1 cellular context compared by ENCODE assay signal in the genomic region with DNA sequence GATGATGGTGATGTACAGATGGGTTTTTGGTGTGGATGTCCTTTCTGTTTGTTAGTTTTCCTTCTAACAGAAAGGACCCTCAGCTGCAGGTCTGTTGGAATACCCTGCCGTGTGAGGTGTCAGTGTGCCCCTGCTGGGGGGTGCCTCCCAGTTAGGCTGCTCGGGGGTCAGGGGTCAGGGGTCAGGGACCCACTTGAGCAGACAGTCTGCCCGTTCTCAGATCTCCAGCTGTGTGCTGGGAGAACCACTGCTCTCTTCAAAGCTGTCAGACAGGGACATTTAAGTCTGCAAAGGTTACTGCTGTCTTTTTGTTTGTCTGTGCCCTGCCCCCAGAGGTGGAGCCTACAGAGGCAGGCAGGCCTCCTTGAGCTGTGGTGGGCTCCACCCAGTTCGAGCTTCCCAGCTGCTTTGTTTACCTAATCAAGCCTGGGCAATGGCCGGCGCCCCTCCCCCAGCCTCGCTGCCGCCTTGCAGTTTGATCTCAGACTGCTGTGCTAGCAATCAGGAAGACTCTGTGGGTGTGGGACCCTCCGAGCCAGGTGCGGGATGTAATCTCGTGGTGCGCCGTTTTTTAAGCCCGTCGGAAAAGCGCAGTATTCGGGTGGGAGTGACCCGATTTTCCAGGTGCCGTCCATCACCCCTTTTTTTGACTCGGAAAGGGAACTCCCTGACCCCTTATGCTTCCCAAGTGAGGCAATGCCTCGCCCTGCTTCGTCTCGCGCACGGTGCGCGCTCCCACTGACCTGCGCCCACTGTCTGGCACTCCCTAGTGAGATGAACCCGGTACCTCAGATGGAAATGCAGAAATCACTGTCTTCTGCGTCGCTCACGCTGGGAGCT.
TF ChIP-seq lines count a peak whose summit lies in the region.
"Not testable (repeated sequence)": the region's sequence is repeated elsewhere in the genome, so short reads cannot be mapped to it uniquely, and the experiment has no call there.

No MANE protein-coding gene starts in this region.

TF ChIP-seq in HepG2, 621 proteins besides CTCF, POLR2A, EP300 and RAD21 (continued from another document):
- TF ChIP-seq, protein P1, sequence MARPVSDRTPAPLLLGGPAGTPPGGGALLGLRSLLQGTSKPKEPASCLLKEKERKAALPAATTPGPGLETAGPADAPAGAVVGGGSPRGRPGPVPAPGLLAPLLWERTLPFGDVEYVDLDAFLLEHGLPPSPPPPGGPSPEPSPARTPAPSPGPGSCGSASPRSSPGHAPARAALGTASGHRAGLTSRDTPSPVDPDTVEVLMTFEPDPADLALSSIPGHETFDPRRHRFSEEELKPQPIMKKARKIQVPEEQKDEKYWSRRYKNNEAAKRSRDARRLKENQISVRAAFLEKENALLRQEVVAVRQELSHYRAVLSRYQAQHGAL (CRISPR knock-in tag; IDR thresholded peaks at IDR 0.05; ENCODE audit: not compliant biosample characterization), result peak; percentile 32
- peak; percentile 21; the same call in 1 of the 2 replicates for TF ChIP-seq GATAD1 (CRISPR knock-in tag; IDR thresholded peaks at IDR 0.05)
- TF ChIP-seq CAMTA2 (CRISPR knock-in tag; IDR thresholded peaks at IDR 0.05; ENCODE audit: borderline replicate concordance), result 0 out of 2 replicates have a peak, but pooled peaks have one; percentile 21
- TF ChIP-seq FOXA3 (CRISPR knock-in tag; IDR thresholded peaks at IDR 0.05), result peak; percentile 60; the same call in 1 of the 2 replicates
- TF ChIP-seq SAP130 (CRISPR knock-in tag; IDR thresholded peaks at IDR 0.05; ENCODE audit: low read depth), result peak; percentile 58
- TF ChIP-seq, protein P2, sequence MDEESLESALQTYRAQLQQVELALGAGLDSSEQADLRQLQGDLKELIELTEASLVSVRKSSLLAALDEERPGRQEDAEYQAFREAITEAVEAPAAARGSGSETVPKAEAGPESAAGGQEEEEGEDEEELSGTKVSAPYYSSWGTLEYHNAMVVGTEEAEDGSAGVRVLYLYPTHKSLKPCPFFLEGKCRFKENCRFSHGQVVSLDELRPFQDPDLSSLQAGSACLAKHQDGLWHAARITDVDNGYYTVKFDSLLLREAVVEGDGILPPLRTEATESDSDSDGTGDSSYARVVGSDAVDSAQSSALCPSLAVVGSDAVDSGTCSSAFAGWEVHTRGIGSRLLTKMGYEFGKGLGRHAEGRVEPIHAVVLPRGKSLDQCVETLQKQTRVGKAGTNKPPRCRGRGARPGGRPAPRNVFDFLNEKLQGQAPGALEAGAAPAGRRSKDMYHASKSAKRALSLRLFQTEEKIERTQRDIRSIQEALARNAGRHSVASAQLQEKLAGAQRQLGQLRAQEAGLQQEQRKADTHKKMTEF (CRISPR knock-in tag; IDR thresholded peaks at IDR 0.05), result peak; percentile 55; the same call in 1 of the 2 replicates
- TF ChIP-seq, protein P3, sequence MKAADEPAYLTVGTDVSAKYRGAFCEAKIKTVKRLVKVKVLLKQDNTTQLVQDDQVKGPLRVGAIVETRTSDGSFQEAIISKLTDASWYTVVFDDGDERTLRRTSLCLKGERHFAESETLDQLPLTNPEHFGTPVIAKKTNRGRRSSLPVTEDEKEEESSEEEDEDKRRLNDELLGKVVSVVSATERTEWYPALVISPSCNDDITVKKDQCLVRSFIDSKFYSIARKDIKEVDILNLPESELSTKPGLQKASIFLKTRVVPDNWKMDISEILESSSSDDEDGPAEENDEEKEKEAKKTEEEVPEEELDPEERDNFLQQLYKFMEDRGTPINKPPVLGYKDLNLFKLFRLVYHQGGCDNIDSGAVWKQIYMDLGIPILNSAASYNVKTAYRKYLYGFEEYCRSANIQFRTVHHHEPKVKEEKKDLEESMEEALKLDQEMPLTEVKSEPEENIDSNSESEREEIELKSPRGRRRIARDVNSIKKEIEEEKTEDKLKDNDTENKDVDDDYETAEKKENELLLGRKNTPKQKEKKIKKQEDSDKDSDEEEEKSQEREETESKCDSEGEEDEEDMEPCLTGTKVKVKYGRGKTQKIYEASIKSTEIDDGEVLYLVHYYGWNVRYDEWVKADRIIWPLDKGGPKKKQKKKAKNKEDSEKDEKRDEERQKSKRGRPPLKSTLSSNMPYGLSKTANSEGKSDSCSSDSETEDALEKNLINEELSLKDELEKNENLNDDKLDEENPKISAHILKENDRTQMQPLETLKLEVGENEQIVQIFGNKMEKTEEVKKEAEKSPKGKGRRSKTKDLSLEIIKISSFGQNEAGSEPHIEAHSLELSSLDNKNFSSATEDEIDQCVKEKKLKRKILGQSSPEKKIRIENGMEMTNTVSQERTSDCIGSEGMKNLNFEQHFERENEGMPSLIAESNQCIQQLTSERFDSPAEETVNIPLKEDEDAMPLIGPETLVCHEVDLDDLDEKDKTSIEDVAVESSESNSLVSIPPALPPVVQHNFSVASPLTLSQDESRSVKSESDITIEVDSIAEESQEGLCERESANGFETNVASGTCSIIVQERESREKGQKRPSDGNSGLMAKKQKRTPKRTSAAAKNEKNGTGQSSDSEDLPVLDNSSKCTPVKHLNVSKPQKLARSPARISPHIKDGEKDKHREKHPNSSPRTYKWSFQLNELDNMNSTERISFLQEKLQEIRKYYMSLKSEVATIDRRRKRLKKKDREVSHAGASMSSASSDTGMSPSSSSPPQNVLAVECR (CRISPR knock-in tag; IDR thresholded peaks at IDR 0.05; ENCODE audit: borderline replicate concordance), result peak; percentile 18; the same call in 1 of the 2 replicates
- TF ChIP-seq SOX6 (IDR thresholded peaks at IDR 0.05), result not testable (repeated sequence)
- TF ChIP-seq SOX6 (CRISPR knock-in tag; IDR thresholded peaks at IDR 0.05), result peak; percentile 68
- TF ChIP-seq BORCS8-MEF2B (CRISPR knock-in tag; IDR thresholded peaks at IDR 0.05), result 0 out of 2 replicates have a peak, but pooled peaks have one; percentile 19
- peak; percentile 44; the same call in 1 of the 2 replicates for TF ChIP-seq PHF8 (CRISPR knock-in tag; IDR thresholded peaks at IDR 0.05)
- 0 out of 2 replicates have a peak, but pooled peaks have one; percentile 67 for TF ChIP-seq SATB2 (CRISPR knock-in tag; IDR thresholded peaks at IDR 0.05)
- peak; percentile 79 for TF ChIP-seq ZNF777 (CRISPR knock-in tag; IDR thresholded peaks at IDR 0.05)
- TF ChIP-seq, protein P4, sequence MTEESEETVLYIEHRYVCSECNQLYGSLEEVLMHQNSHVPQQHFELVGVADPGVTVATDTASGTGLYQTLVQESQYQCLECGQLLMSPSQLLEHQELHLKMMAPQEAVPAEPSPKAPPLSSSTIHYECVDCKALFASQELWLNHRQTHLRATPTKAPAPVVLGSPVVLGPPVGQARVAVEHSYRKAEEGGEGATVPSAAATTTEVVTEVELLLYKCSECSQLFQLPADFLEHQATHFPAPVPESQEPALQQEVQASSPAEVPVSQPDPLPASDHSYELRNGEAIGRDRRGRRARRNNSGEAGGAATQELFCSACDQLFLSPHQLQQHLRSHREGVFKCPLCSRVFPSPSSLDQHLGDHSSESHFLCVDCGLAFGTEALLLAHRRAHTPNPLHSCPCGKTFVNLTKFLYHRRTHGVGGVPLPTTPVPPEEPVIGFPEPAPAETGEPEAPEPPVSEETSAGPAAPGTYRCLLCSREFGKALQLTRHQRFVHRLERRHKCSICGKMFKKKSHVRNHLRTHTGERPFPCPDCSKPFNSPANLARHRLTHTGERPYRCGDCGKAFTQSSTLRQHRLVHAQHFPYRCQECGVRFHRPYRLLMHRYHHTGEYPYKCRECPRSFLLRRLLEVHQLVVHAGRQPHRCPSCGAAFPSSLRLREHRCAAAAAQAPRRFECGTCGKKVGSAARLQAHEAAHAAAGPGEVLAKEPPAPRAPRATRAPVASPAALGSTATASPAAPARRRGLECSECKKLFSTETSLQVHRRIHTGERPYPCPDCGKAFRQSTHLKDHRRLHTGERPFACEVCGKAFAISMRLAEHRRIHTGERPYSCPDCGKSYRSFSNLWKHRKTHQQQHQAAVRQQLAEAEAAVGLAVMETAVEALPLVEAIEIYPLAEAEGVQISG (CRISPR knock-in tag; IDR thresholded peaks at IDR 0.05), result peak; percentile 51; the same call in 1 of the 2 replicates
- TF ChIP-seq SP5 (CRISPR knock-in tag; IDR thresholded peaks at IDR 0.05; ENCODE audit: borderline replicate concordance, low read depth), result peak; percentile 54
